9 cellular contexts compared by ENCODE assay signal in genomic region chr3:194640829-194641228, GRCh38. TPM values are rescaled to one million over a fixed set of nuclear protein-coding genes. Genes with fewer than 3 reads are reported as not detected.
DNase-seq lines count a peak whose midpoint lies in the region; ATAC-seq and TF ChIP-seq lines count a peak whose summit lies in the region.
"Had no signal": no experiment of that assay in that cellular context is flagged by ENCODE, and none has a peak within 500 bp of the region (broad histone marks: within the 10 kb centered on the region; RNA-seq: fewer than 3 reads in every experiment).

No MANE protein-coding gene starts in this region.

- DNase-seq in effector memory CD8-positive, alpha-beta T cell, result no peak
- peak; percentile 12 to 18 for DNase-seq in stimulated activated CD4-positive, alpha-beta T cell treated with anti-CD3 and anti-CD28 coated beads, Interleukin-1b, Interleukin-23, amount 100 ng/mL, for 4 hours (ENCODE audit: low read depth in 2 of 2)
- DNase-seq in prostate gland (ENCODE audit: low spot score) (no peak), GM19240 (ENCODE audit: insufficient read length, low spot score) (no peak), kidney tubule cell (ENCODE audit: low spot score) (no peak)

- H3K36me3 ChIP-seq in SU-DHL-6 (ENCODE audit: low read length) (peaks cover 18% of the 10 kb centered on the region; the same call in 1 of the 2 replicates), gastroesophageal sphincter (peaks cover 0 to 58% of the 10 kb centered on the region in 2 donors), prostate gland (peaks cover 0 to 2% of the 10 kb centered on the region in 2 donors)

- intact Hi-C loops in prostate gland (cut with DNase I), result no loop called here

- peaks cover 56% of the 10 kb centered on the region for H3K36me3 Mint-ChIP-seq in effector memory CD8-positive, alpha-beta T cell (ENCODE audit: insufficient read depth)

- no peaks in the 10 kb centered on the region for H4K20me1 ChIP-seq in SU-DHL-6 (ENCODE audit: low read depth, low read length)

- no peak for TF ChIP-seq POLR2A in gastroesophageal sphincter (IDR thresholded peaks at IDR 0.05)
- TF ChIP-seq POLR2A in prostate gland (IDR thresholded peaks at IDR 0.05), result no peak

- 54 to 76% methylated on average over 6 to 7 of the region's 7 CpGs for WGBS in gastroesophageal sphincter (ENCODE audit: low coverage in 1 of 2), 2 donors
- 74% methylated on average over 7 of the region's 7 CpGs for WGBS in prostate gland

- H3K4me1 ChIP-seq in gastroesophageal sphincter (no peaks in the 10 kb centered on the region), prostate gland (replicated peaks) (no peaks in the 10 kb centered on the region)

- no peak overlapping the region for H3K9ac ChIP-seq in SU-DHL-6 (ENCODE audit: low read length)

- H3K79me2 ChIP-seq in SU-DHL-6 (ENCODE audit: insufficient read depth, low read length), result no peaks in the 10 kb centered on the region

- no peaks in the 10 kb centered on the region for H3K9me2 ChIP-seq in SU-DHL-6 (replicated peaks; ENCODE audit: insufficient read depth, low read length)

- no peak overlapping the region for H3K4me3 Mint-ChIP-seq in effector memory CD8-positive, alpha-beta T cell
- H3K4me3 Mint-ChIP-seq: IgD-negative memory B cell had no signal

- H3K4me3 ChIP-seq in SU-DHL-6 (ENCODE audit: insufficient read depth, low read length, poor library complexity, severe bottlenecking) (no peak overlapping the region), gastroesophageal sphincter (no peak overlapping the region), prostate gland (no peak overlapping the region)

- no peak overlapping the region for H3K27ac Mint-ChIP-seq in effector memory CD8-positive, alpha-beta T cell
- H3K27ac Mint-ChIP-seq: IgD-negative memory B cell had no signal

- no peaks in the 10 kb centered on the region for H3K27me3 Mint-ChIP-seq in effector memory CD8-positive, alpha-beta T cell
- H3K27me3 Mint-ChIP-seq: IgD-negative memory B cell had no signal

- no peak overlapping the region for H3K4me2 ChIP-seq in SU-DHL-6 (ENCODE audit: low read depth, low read length, poor library complexity, severe bottlenecking)

- H3K27ac ChIP-seq in SU-DHL-6 (ENCODE audit: low read depth, low read length) (no peak overlapping the region), gastroesophageal sphincter (peak overlapping the region in 2 of 4 donors; percentile 24 to 54), prostate gland (no peak overlapping the region)

- H2AFZ ChIP-seq in SU-DHL-6 (ENCODE audit: low read depth, low read length, severe bottlenecking), result no peak overlapping the region

- no peaks in the 10 kb centered on the region for H3K9me3 ChIP-seq in SU-DHL-6 (ENCODE audit: insufficient read depth, low read length)
- H3K9me3 ChIP-seq in gastroesophageal sphincter, result no peaks in the 10 kb centered on the region
- H3K9me3 ChIP-seq in prostate gland, result no peaks in the 10 kb centered on the region

- peak; percentile 32; the same call in 1 of the 2 replicates for TF ChIP-seq CTCF in GM12874 (IDR thresholded peaks at IDR 0.05; ENCODE audit: insufficient read depth, low read depth, low read length)
- peak; percentile 18 for TF ChIP-seq CTCF in SU-DHL-6 (IDR thresholded peaks at IDR 0.05; ENCODE audit: insufficient read depth, low read length, poor library complexity, severe bottlenecking)
- no peak for TF ChIP-seq CTCF in gastroesophageal sphincter (IDR thresholded peaks at IDR 0.05)
- TF ChIP-seq CTCF in prostate gland (IDR thresholded peaks at IDR 0.05), result no peak

- H3K9me3 Mint-ChIP-seq in effector memory CD8-positive, alpha-beta T cell, result no peaks in the 10 kb centered on the region
- H3K9me3 Mint-ChIP-seq: IgD-negative memory B cell had no signal

- no peaks in the 10 kb centered on the region for H3K4me1 Mint-ChIP-seq in effector memory CD8-positive, alpha-beta T cell (ENCODE audit: low read depth in 2 of 2)

- ATAC-seq in effector memory CD8-positive, alpha-beta T cell (replicated peaks), result peak; percentile 39
- ATAC-seq in gastroesophageal sphincter, result no peak

- H3F3A ChIP-seq in SU-DHL-6 (ENCODE audit: insufficient read depth), result 0 out of 2 replicates have a peak, but pooled peaks cover 4% of the 10 kb centered on the region

- no peaks in the 10 kb centered on the region for H3K27me3 ChIP-seq in SU-DHL-6 (ENCODE audit: low read length)
- H3K27me3 ChIP-seq in gastroesophageal sphincter, result no peaks in the 10 kb centered on the region
- H3K27me3 ChIP-seq in prostate gland (replicated peaks; ENCODE audit: insufficient read depth), result no peaks in the 10 kb centered on the region

- TF ChIP-seq EP300 in gastroesophageal sphincter (IDR thresholded peaks at IDR 0.05), result no peak

RNA-seq across cellular contexts. Expression of gene TMEM44, which starts 7.6 kb away (rescaled TPM):
- total RNA-seq in gastroesophageal sphincter (1 to 10 TPM; 4.4 to 8.8 (median 7.4) TPM), prostate gland (10 to 100 TPM; 11.0 to 11.1 TPM)

RNA-seq across cellular contexts. Expression of gene LSG1, which starts 31.2 kb away (rescaled TPM):
- total RNA-seq in gastroesophageal sphincter (10 to 100 TPM; 23.0 to 30.3 (median 28.3) TPM), prostate gland (10 to 100 TPM; 25.9 to 49.6 TPM)

RNA-seq across cellular contexts. Expression of gene FAM43A, which starts 44.9 kb away (rescaled TPM):
- total RNA-seq in gastroesophageal sphincter, result 10 to 100 TPM; 15.9 to 36.3 (median 23.8) TPM
- total RNA-seq in prostate gland, result 10 to 100 TPM; 39.6 to 93.6 TPM

Comparison
In these comparisons a context has a peak if more than half of its experiments do, and no peak if none do; other contexts are left out.
1. CTCF ChIP-seq: peak in GM12874 (single experiment) and SU-DHL-6 (single experiment); none in gastroesophageal sphincter (0 of 4) and prostate gland (0 of 4).
2. DNase-seq: peak in stimulated activated CD4-positive, alpha-beta T cell treated with anti-CD3 and anti-CD28 coated beads, Interleukin-1b, Interleukin-23, amount 100 ng/mL, for 4 hours (2 of 2); none in effector memory CD8-positive, alpha-beta T cell (0 of 3), prostate gland (single experiment), GM19240 (single experiment) and kidney tubule cell (single experiment).